In the genomic region with DNA sequence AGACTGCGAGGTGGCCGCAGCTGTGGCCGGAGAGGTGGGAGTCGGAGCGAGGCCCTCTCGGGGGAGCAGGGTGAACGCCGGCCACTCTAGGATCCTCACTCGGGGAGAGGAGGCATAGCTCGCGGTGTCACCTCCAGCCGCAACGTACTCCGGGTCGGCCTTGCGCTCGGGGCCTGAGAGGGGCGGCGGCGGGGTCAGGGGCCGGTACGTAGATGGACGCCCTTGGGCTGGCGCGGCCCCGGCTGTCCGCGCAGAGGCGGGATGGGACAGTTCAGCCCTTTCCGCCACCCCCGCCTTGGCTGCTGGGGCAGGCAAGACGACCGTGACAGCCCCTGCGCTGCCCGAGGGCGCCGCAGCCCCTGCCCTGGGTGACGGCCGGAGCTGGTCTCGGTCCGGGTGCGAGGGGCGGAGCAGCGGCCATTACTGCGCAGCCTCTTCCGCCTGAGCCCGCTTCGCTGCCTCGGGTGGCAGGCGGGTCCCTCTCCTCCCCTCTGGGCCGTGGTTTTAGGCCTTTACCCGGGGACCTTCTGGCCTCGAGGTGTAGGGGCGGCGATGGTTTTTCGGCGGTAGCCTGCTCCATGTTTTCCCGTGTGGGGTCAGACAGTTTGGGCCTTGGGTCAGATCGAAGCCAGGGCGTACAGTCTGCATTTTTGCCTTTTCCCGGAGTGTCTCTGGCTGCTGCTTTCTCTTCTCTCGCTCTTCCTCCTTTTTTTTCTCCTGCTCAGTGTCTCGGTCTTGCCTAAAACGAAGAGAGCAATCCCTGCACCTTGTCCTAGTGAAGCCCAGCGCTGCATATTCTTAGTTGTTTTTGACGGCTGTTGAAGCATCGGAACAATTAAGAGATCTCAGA, we compare ENCODE assay signal across 8 cellular contexts. TPM values are rescaled to one million over a fixed set of nuclear protein-coding genes. Genes with fewer than 3 reads are reported as not detected.
A peak's percentile ranks its signal among the peaks of the same experiment; 100 is the strongest.
DNase-seq lines count a peak whose midpoint lies in the region; ATAC-seq and TF ChIP-seq lines count a peak whose summit lies in the region.

No MANE protein-coding gene starts in this region.

- no peaks in the 10 kb centered on the region for H3K27me3 ChIP-seq in HL-60 (ENCODE audit: insufficient read depth, poor library complexity, severe bottlenecking)
- H3K27me3 ChIP-seq in osteoblast (ENCODE audit: insufficient read depth, low read length), result no peaks in the 10 kb centered on the region

- peak; percentile 53 for ATAC-seq in GM19468 (IDR thresholded peaks at IDR 0.05; ENCODE audit: extremely low read depth, unreplicated experiment)

- peak overlapping the region; percentile 89 for H2AFZ ChIP-seq in osteoblast (ENCODE audit: low read length)

- peak overlapping the region; percentile 98 for H3K27ac Mint-ChIP-seq in type B pancreatic cell

- peaks cover 22% of the 10 kb centered on the region for H3K4me1 Mint-ChIP-seq in type B pancreatic cell (ENCODE audit: unreplicated experiment)

- peak; percentile 79 for TF ChIP-seq POLR2A in Raji (IDR thresholded peaks at IDR 0.05; ENCODE audit: insufficient read depth, low read depth, low read length)

- peak overlapping the region; percentile 86 for H3K4me3 ChIP-seq in HL-60 (replicated peaks; ENCODE audit: insufficient read depth, low read length)
- H3K4me3 ChIP-seq in osteoblast (ENCODE audit: insufficient read depth, low read length), result peak overlapping the region; percentile 97

- H3K9me3 Mint-ChIP-seq in type B pancreatic cell, result no peaks in the 10 kb centered on the region

- peaks cover 53% of the 10 kb centered on the region for H3K79me2 ChIP-seq in osteoblast (ENCODE audit: insufficient read depth, low read length)

- peak overlapping the region; percentile 82 for H3K4me2 ChIP-seq in osteoblast (ENCODE audit: insufficient read depth, low read length)

- H3K27ac ChIP-seq in HL-60 (replicated peaks), result peak overlapping the region; percentile 92
- peak overlapping the region; percentile 95 for H3K27ac ChIP-seq in osteoblast (ENCODE audit: low read depth, low read length)

- peak overlapping the region; percentile 98 for H3K4me3 Mint-ChIP-seq in type B pancreatic cell

- H3K36me3 Mint-ChIP-seq in type B pancreatic cell, result peaks cover 7% of the 10 kb centered on the region

- H4K20me1 ChIP-seq in osteoblast (ENCODE audit: insufficient read depth, low read length), result peaks cover 32% of the 10 kb centered on the region

- H3K9me3 ChIP-seq in osteoblast (ENCODE audit: low read depth, low read length), result no peaks in the 10 kb centered on the region

- peak; percentile 74 for DNase-seq in DMS 273 (lab: John Stamatoyannopoulos, UW; ENCODE audit: unreplicated experiment)
- peak in 1 of 2 experiments; percentile 63 for DNase-seq in HL-60 (ENCODE audit: low read depth in 1 of 2, low spot score in 1 of 2)
- peak; percentile 46 for DNase-seq in activated gamma-delta T cell treated with Interleukin-2 at 50 U/mL for 16 hours
- peak; percentile 62 for DNase-seq in foreskin melanocyte
- peak; percentile 90 for DNase-seq in osteoblast (ENCODE audit: insufficient read length, low spot score, missing footprints)
- DNase-seq in type B pancreatic cell (ENCODE audit: extremely low spot score, unreplicated experiment), result peak; percentile 85

- H3K36me3 ChIP-seq in osteoblast (ENCODE audit: insufficient read depth, low read length), result no peaks in the 10 kb centered on the region

- peaks cover 14% of the 10 kb centered on the region for H3K4me1 ChIP-seq in osteoblast (ENCODE audit: insufficient read depth, low read length)

- TF ChIP-seq CTCF in HL-60 (IDR thresholded peaks at IDR 0.05; ENCODE audit: insufficient read depth, low read length), result no peak
- no peak for TF ChIP-seq CTCF in osteoblast (IDR thresholded peaks at IDR 0.05; ENCODE audit: extremely low read depth, low read depth, low read length)
- TF ChIP-seq CTCF in type B pancreatic cell (conservative IDR thresholded peaks at IDR 0.05), result no peak

- H3K27me3 Mint-ChIP-seq in type B pancreatic cell, result peaks cover 3% of the 10 kb centered on the region

RNA-seq across cellular contexts. Expression of gene RNF146, which starts 0.5 kb away (rescaled TPM):
- total RNA-seq in osteoblast (56.8 and 60.4 TPM in 2 replicates), type B pancreatic cell (ENCODE audit: low replicate concordance) (32.3 and 46.8 TPM in 2 replicates)
